7 cellular contexts compared by ENCODE assay signal in genomic region chr19:3184847-3185481, GRCh38. TPM values are rescaled to one million over a fixed set of nuclear protein-coding genes. Genes with fewer than 3 reads are reported as not detected.
DNase-seq lines count a peak whose midpoint lies in the region; ATAC-seq and TF ChIP-seq lines count a peak whose summit lies in the region.

No MANE protein-coding gene starts in this region.

- intact Hi-C loops in upper lobe of right lung (cut with DNase I), result no loop called here

- POLR2A ChIA-PET in activated CD8-positive, alpha-beta T cell treated with anti-CD3 and anti-CD28 coated beads, Interleukin-2, amount 10 ng/mL, durations not matched to agents 7 days and 5 days (lab: Charles Lee), result interaction anchor here (1.3 to 1.8 kb wide), 2 partner anchors 13 to 91 kb away, joined by 3 to 5 read pairs; no protein-coding TSS in a partner anchor

- peaks cover 10% of the 10 kb centered on the region for H3K79me2 ChIP-seq in neural cell (replicated peaks; ENCODE audit: insufficient read depth, low read length)

- peaks cover 64% of the 10 kb centered on the region for H3K4me1 Mint-ChIP-seq in activated CD8-positive, alpha-beta T cell treated with anti-CD3 and anti-CD28 coated beads, Interleukin-2, amount 10 ng/mL, durations not matched to agents 7 days and 5 days (ENCODE audit: low read depth)

- H3K9me3 ChIP-seq in neural cell (ENCODE audit: low read length) (no peaks in the 10 kb centered on the region), upper lobe of right lung (no peaks in the 10 kb centered on the region)

- H3K36me3 ChIP-seq in neural cell (ENCODE audit: insufficient read depth, low read length) (no peaks in the 10 kb centered on the region), upper lobe of right lung (no peaks in the 10 kb centered on the region)

- no peak overlapping the region for H3K4me2 ChIP-seq in neural cell (ENCODE audit: low read length)

- H3K36me3 Mint-ChIP-seq in activated CD8-positive, alpha-beta T cell treated with anti-CD3 and anti-CD28 coated beads, Interleukin-2, amount 10 ng/mL, durations not matched to agents 7 days and 5 days (ENCODE audit: low read depth), result peaks cover 52% of the 10 kb centered on the region

- peak overlapping the region; percentile 94 for H3K27ac Mint-ChIP-seq in activated CD8-positive, alpha-beta T cell treated with anti-CD3 and anti-CD28 coated beads, Interleukin-2, amount 10 ng/mL, durations not matched to agents 7 days and 5 days

- peak; percentile 89 for DNase-seq in NCI-H446 treated with DMSO at 0.1 percent for 48 hours (lab: John Stamatoyannopoulos, UW)
- DNase-seq in activated CD8-positive, alpha-beta T cell treated with anti-CD3 and anti-CD28 coated beads, Interleukin-2, amount 10 ng/mL, durations not matched to agents 7 days and 5 days, result peak; percentile 84
- peak; percentile 83 for DNase-seq in upper lobe of right lung

- CTCF ChIA-PET in activated CD8-positive, alpha-beta T cell treated with anti-CD3 and anti-CD28 coated beads, Interleukin-2, amount 10 ng/mL, durations not matched to agents 7 days and 5 days (lab: Charles Lee), result interaction anchor here (1.7 to 2.1 kb wide), 3 partner anchors 56 to 234 kb away, joined by 4 to 6 read pairs (median 6); no protein-coding TSS in a partner anchor

- no peak for TF ChIP-seq EP300 in neural cell (conservative IDR thresholded peaks at IDR 0.05; ENCODE audit: poor library complexity, severe bottlenecking)

- H4K20me1 ChIP-seq in neural cell (ENCODE audit: insufficient read depth), result no peaks in the 10 kb centered on the region

- H2AFZ ChIP-seq in neural cell (ENCODE audit: low read depth, low read length), result peak overlapping the region; percentile 78

- H3K27me3 ChIP-seq in neural cell (ENCODE audit: insufficient read depth, low read depth, low read length), result no peaks in the 10 kb centered on the region
- H3K27me3 ChIP-seq in upper lobe of right lung, result no peaks in the 10 kb centered on the region

- peak overlapping the region; percentile 72 for H3K9ac ChIP-seq in neural cell (ENCODE audit: low read length)

- ATAC-seq in GM18511 (IDR thresholded peaks at IDR 0.05; ENCODE audit: unreplicated experiment) (peak; percentile 24), HG03025 (IDR thresholded peaks at IDR 0.05; ENCODE audit: low FRiP score, unreplicated experiment) (peak; percentile 19), esophagus mucosa (peak; percentile 6), upper lobe of right lung (peak; percentile 5)
- ATAC-seq in activated CD8-positive, alpha-beta T cell treated with anti-CD3 and anti-CD28 coated beads, Interleukin-2, amount 10 ng/mL, durations not matched to agents 7 days and 5 days, result peak; percentile 24

- no peak for TF ChIP-seq RAD21 in neural cell (conservative IDR thresholded peaks at IDR 0.05)

- H3K9me3 Mint-ChIP-seq in activated CD8-positive, alpha-beta T cell treated with anti-CD3 and anti-CD28 coated beads, Interleukin-2, amount 10 ng/mL, durations not matched to agents 7 days and 5 days (ENCODE audit: insufficient read depth), result no peaks in the 10 kb centered on the region

- peak overlapping the region; percentile 88 for H3K4me3 Mint-ChIP-seq in activated CD8-positive, alpha-beta T cell treated with anti-CD3 and anti-CD28 coated beads, Interleukin-2, amount 10 ng/mL, durations not matched to agents 7 days and 5 days

- H3F3A ChIP-seq in neural cell (ENCODE audit: insufficient read depth, low read length, poor library complexity, severe bottlenecking), result no peaks in the 10 kb centered on the region

- no peak for TF ChIP-seq CTCF in neural cell (IDR thresholded peaks at IDR 0.05; ENCODE audit: poor library complexity, severe bottlenecking)
- TF ChIP-seq CTCF in upper lobe of right lung (IDR thresholded peaks at IDR 0.05), result no peak

- H3K9me2 ChIP-seq in neural cell (ENCODE audit: insufficient read depth, low read length), result no peaks in the 10 kb centered on the region

- peak overlapping the region; percentile 98 for H3K4me3 ChIP-seq in neural cell (ENCODE audit: low read length)
- H3K4me3 ChIP-seq in upper lobe of right lung, result peak overlapping the region; percentile 95

- peaks cover 27% of the 10 kb centered on the region for H3K4me1 ChIP-seq in upper lobe of right lung

- H3K27ac ChIP-seq in neural cell (ENCODE audit: low read length) (peak overlapping the region; percentile 61), upper lobe of right lung (peak overlapping the region; percentile 83)

- no peaks in the 10 kb centered on the region for H3K27me3 Mint-ChIP-seq in activated CD8-positive, alpha-beta T cell treated with anti-CD3 and anti-CD28 coated beads, Interleukin-2, amount 10 ng/mL, durations not matched to agents 7 days and 5 days (ENCODE audit: low read depth)

TF ChIP-seq in neural cell, 6 proteins besides CTCF, POLR2A, EP300 and RAD21:
- no peak for TF ChIP-seq MXI1 (conservative IDR thresholded peaks at IDR 0.05; ENCODE audit: poor library complexity, severe bottlenecking)
- TF ChIP-seq SMC3 (conservative IDR thresholded peaks at IDR 0.05; ENCODE audit: poor library complexity), result no peak
- no peak for TF ChIP-seq EZH2 (IDR thresholded peaks at IDR 0.05; ENCODE audit: borderline replicate concordance, insufficient read depth, low read length, poor library complexity, severe bottlenecking)
- no peak for TF ChIP-seq POLR2AphosphoS5 (IDR thresholded peaks at IDR 0.05)
- no peak for TF ChIP-seq TAF1 (IDR thresholded peaks at IDR 0.05; ENCODE audit: low read depth)
- TF ChIP-seq REST (IDR thresholded peaks at IDR 0.05; ENCODE audit: borderline replicate concordance), result no peak
TF ChIP-seq in neural cell: peak in this region for 0.

RNA-seq across cellular contexts. Expression of gene NCLN, which starts 0.8 kb away (rescaled TPM):
- 10 to 100 TPM; 66.3 to 67.3 TPM for total RNA-seq in activated CD8-positive, alpha-beta T cell treated with anti-CD3 and anti-CD28 coated beads, Interleukin-2, amount 10 ng/mL, durations not matched to agents 7 days and 5 days
- 37.5 TPM for total RNA-seq in esophagus mucosa
- 21.1 and 23.5 TPM in 2 replicates for polyA plus RNA-seq in neural cell
- polyA minus RNA-seq in neural cell, result 13.7 and 20.9 TPM in 2 replicates
- 71.4 TPM for total RNA-seq in upper lobe of right lung

RNA-seq across cellular contexts. Expression of gene S1PR4, which starts 6.4 kb away (rescaled TPM):
- total RNA-seq in activated CD8-positive, alpha-beta T cell treated with anti-CD3 and anti-CD28 coated beads, Interleukin-2, amount 10 ng/mL, durations not matched to agents 7 days and 5 days, result 100 to 1,000 TPM; 140 TPM
- total RNA-seq in esophagus mucosa (1.1 TPM), upper lobe of right lung (22.3 TPM)
- not detected in 2 replicates for polyA plus RNA-seq in neural cell
- polyA minus RNA-seq in neural cell, result not detected in 2 replicates

RNA-seq across cellular contexts. Expression of gene CELF5, which starts 39.5 kb away (rescaled TPM):
- under 1 TPM; 0.55 to 0.61 TPM for total RNA-seq in activated CD8-positive, alpha-beta T cell treated with anti-CD3 and anti-CD28 coated beads, Interleukin-2, amount 10 ng/mL, durations not matched to agents 7 days and 5 days
- not detected for total RNA-seq in esophagus mucosa
- polyA plus RNA-seq in neural cell, result 130 and 147 TPM in 2 replicates
- 103 and 118 TPM in 2 replicates for polyA minus RNA-seq in neural cell
- not detected for total RNA-seq in upper lobe of right lung

RNA-seq across cellular contexts. Expression of gene GNA15, which starts 49.1 kb away (rescaled TPM):
- total RNA-seq in activated CD8-positive, alpha-beta T cell treated with anti-CD3 and anti-CD28 coated beads, Interleukin-2, amount 10 ng/mL, durations not matched to agents 7 days and 5 days, result 10 to 100 TPM; 23.8 to 24.5 TPM
- total RNA-seq in esophagus mucosa (105 TPM), upper lobe of right lung (18.6 TPM)
- not detected in 2 replicates for polyA plus RNA-seq in neural cell
- not detected in 2 replicates for polyA minus RNA-seq in neural cell

Comparison
In these comparisons a context has a peak if more than half of its experiments do, and no peak if none do; other contexts are left out.
1. Peak in every context shown above with its lines: DNase-seq, ATAC-seq, H3K4me3 ChIP-seq and H3K27ac ChIP-seq.
2. RNA of gene S1PR4, which starts 6.4 kb away (total RNA-seq): 140 TPM in activated CD8-positive, alpha-beta T cell treated with anti-CD3 and anti-CD28 coated beads, Interleukin-2, amount 10 ng/mL, durations not matched to agents 7 days and 5 days and 22.3 TPM in upper lobe of right lung (single experiment); 1.1 TPM in esophagus mucosa (single experiment); every median in the first group is over 10 times any median in the second.